Comparison of ENCODE assay signal across 9 cellular contexts in the genomic region with DNA sequence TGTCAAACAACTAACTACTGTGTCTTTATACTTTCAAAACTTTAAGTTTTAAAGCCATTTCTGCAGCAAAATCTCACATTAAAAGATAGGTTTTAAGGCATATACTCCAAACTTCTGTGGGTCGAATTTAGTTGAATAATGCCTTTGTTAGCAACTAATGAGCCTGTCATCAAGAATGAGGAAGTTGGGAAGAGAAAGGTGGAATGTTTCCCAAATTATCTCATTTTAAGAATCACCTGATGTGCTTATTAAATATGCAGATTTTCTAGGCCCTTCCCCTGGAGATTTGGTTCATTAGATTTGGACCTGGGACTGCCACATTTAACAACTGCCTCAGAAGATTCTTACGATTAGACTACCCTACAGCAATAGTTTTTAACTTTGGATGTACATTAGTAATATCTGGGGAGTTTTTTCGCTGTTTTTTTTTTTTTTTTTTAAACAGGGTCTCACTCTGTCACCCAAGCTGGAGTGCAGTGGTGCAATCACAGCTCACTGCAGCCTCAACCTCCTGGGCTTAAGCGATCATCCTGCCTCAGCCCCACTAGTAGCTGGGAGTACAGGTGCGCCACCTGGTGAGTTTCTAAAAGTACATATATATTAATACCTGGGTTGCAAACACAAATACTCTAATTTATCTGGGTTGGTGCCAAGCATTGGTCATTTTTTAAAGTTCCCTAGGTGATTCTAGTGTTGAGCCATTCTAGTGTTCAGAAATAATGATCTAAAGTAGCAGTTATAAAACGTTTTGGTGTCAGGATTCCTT.
A peak's percentile ranks its signal among the peaks of the same experiment; 100 is the strongest.
DNase-seq lines count a peak whose midpoint lies in the region; ATAC-seq and TF ChIP-seq lines count a peak whose summit lies in the region.
"Had no signal": no experiment of that assay in that cellular context is flagged by ENCODE, and none has a peak within 500 bp of the region (broad histone marks: within the 10 kb centered on the region; RNA-seq: fewer than 3 reads in every experiment).

No MANE protein-coding gene starts in this region.

- TF ChIP-seq CTCF in LNCaP clone FGC (IDR thresholded peaks at IDR 0.05; ENCODE audit: control insufficient read depth, extremely low read depth, insufficient read depth) (peak; percentile 20; the same call in 1 of the 2 replicates), foreskin fibroblast (IDR thresholded peaks at IDR 0.05; ENCODE audit: low read depth, low read length) (no peak)

- ATAC-seq in GM18498 (IDR thresholded peaks at IDR 0.05; ENCODE audit: unreplicated experiment) = peak; percentile 49
- peak; percentile 40 for ATAC-seq in GM21526 (IDR thresholded peaks at IDR 0.05; ENCODE audit: low FRiP score, unreplicated experiment)
- ATAC-seq: heart right ventricle had no signal

- H3K4me3 ChIP-seq in LNCaP clone FGC (ENCODE audit: low read depth, low read length) = no peak overlapping the region
- no peak overlapping the region for H3K4me3 ChIP-seq in foreskin fibroblast (ENCODE audit: low read depth in 1 of 2, low read length in 2 of 2)
- H3K4me3 ChIP-seq: heart right ventricle had no signal

- DNase-seq in LNCaP clone FGC (ENCODE audit: low read depth) (no peak), glomerular visceral epithelial cell (ENCODE audit: extremely low spot score) (peak; percentile 1), foreskin melanocyte (no peak), foreskin fibroblast (no peak), DMS79 treated with DMSO at 0.1 percent for 48 hours (lab: John Stamatoyannopoulos, UW) (no peak), HCEC 1CT (no peak)
- DNase-seq: heart right ventricle had no signal
